Comparison of ENCODE assay signal across 29 cellular contexts in the genomic region with DNA sequence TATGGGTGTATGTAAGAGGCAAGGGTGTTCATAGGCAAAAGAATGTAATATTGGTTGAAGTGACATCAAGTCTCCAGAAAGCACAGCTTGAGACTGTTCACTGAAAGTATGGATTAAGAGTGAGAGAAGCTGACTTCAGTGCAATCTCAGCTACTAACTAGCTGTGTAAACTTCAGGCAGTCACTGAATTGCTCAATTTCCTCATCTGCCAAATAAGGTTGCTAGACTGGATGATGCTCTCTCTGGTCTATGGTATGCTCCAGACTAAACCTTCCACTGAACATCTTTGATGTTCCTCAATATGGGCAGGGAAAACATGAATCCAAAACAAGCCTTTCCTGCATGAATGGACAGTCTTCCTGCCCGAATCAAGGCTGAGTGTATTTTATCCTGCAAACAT.
DNase-seq lines count a peak whose midpoint lies in the region; ATAC-seq, FAIRE-seq and TF ChIP-seq lines count a peak whose summit lies in the region.
"Had no signal": no experiment of that assay in that cellular context is flagged by ENCODE, and none has a peak within 500 bp of the region (broad histone marks: within the 10 kb centered on the region; RNA-seq: fewer than 3 reads in every experiment).

No MANE protein-coding gene starts in this region.

- H3K9ac ChIP-seq in GM12878 (ENCODE audit: control insufficient read depth, insufficient read depth, low read length), result no peak overlapping the region
- H3K9ac ChIP-seq: BLaER1 had no signal

- no peak for TF ChIP-seq EP300 in GM12878 (IDR thresholded peaks at IDR 0.05; ENCODE audit: borderline replicate concordance in 1 of 2, control insufficient read depth in 1 of 2, low read depth in 2 of 2, low read length in 2 of 2)

- RAD21 ChIA-PET in GM12878 (lab: Charles Lee; ENCODE audit: unreplicated experiment), result no interaction called here

- H3K36me3 ChIP-seq in GM12878 (ENCODE audit: control insufficient read depth in 2 of 2, insufficient read depth in 2 of 2, low read length in 1 of 2) (no peaks in the 10 kb centered on the region), right atrium auricular region (no peaks in the 10 kb centered on the region)
- H3K36me3 ChIP-seq: BLaER1, MG63 had no signal

- 0% methylated on average over 1 of the region's 1 CpG for WGBS in GM12878 (ENCODE audit: insufficient coverage, insufficient replicate concordance, low lambda C conversion rate, missing lambda C conversion rate)

- no peak overlapping the region for H3K4me2 ChIP-seq in GM12878 (ENCODE audit: control insufficient read depth, insufficient read depth)
- H3K4me2 ChIP-seq: BLaER1, GM23338, PC-9 had no signal

- TF ChIP-seq CTCF in AG04450 (IDR thresholded peaks at IDR 0.05; ENCODE audit: low read depth, low read length), result no peak
- TF ChIP-seq CTCF in GM12878 (IDR thresholded peaks at IDR 0.05 in 2 of 3, conservative IDR thresholded peaks at IDR 0.05 in 1 of 3; ENCODE audit: control insufficient read depth in 2 of 3, extremely low read depth in 1 of 3, insufficient read depth in 1 of 3, low read depth in 3 of 3, low read length in 3 of 3), result no peak
- no peak for TF ChIP-seq CTCF in omental fat pad (IDR thresholded peaks at IDR 0.05)
- TF ChIP-seq CTCF in natural killer cell (IDR thresholded peaks at IDR 0.05), result no peak
- TF ChIP-seq CTCF in right atrium auricular region (IDR thresholded peaks at IDR 0.05), result no peak

- CTCF ChIA-PET in AG04450 (lab: Charles Lee) (interaction anchor here (1.2 kb wide), 1 partner anchor 314 kb away, joined by 4 read pairs; no protein-coding TSS in a partner anchor), GM12878 (lab: Yijun Ruan, JAX) (no interaction called here)

- BruUV-seq in GM12878 (replicated peaks; lab: Mats Ljungman, UMichigan), result no TSS peak

- H3K36me3 Mint-ChIP-seq in natural killer cell, result peaks cover 6% of the 10 kb centered on the region
- H3K36me3 Mint-ChIP-seq: CD4-positive, CD25-positive, alpha-beta regulatory T cell had no signal

- no peaks in the 10 kb centered on the region for H3K4me1 Mint-ChIP-seq in natural killer cell

- H3K4me3 ChIP-seq in AG04450 (ENCODE audit: low read depth, low read length) (no peak overlapping the region), GM12878 (no peak overlapping the region), right atrium auricular region (no peak overlapping the region)
- H3K4me3 ChIP-seq: BLaER1, GM23338, MG63, PC-9 had no signal

- SMC1A ChIA-PET in GM12878 (lab: Charles Lee; ENCODE audit: uncharacterized antibody, unreplicated experiment), result no interaction called here

- no peak for TF ChIP-seq POLR2A in GM12878 (IDR thresholded peaks at IDR 0.05; ENCODE audit: low read depth, low read length)

- H3K79me2 ChIP-seq in GM12878 (ENCODE audit: control insufficient read depth, insufficient read depth, low read length), result no peaks in the 10 kb centered on the region

- POLR2A ChIA-PET in AG04450 (lab: Yijun Ruan, JAX), result interaction anchor here (0.9 to 1.8 kb wide), 2 partner anchors 11 to 71 kb away, joined by 3 to 6 read pairs; no protein-coding TSS in a partner anchor
- POLR2A ChIA-PET in GM12878 (lab: Charles Lee), result no interaction called here

- H3K9me3 ChIP-seq in AG04450 (ENCODE audit: control insufficient read depth, insufficient read depth, low read length) (no peaks in the 10 kb centered on the region), GM12878 (replicated peaks; ENCODE audit: control insufficient read depth, insufficient read depth, low read length) (no peaks in the 10 kb centered on the region), right atrium auricular region (no peaks in the 10 kb centered on the region)
- H3K9me3 ChIP-seq: BLaER1, MG63 had no signal

- no peaks in the 10 kb centered on the region for H4K20me1 ChIP-seq in GM12878 (ENCODE audit: control insufficient read depth, insufficient read depth)
- H4K20me1 ChIP-seq: BLaER1 had no signal

- H3K27ac ChIP-seq in AG04450 (ENCODE audit: low read depth, low read length) (no peak overlapping the region), GM12878 (ENCODE audit: control insufficient read depth, insufficient read depth) (no peak overlapping the region), right atrium auricular region (no peak overlapping the region)
- H3K27ac ChIP-seq: BLaER1, PC-9 had no signal

- no peak overlapping the region for H3K27ac Mint-ChIP-seq in natural killer cell
- H3K27ac Mint-ChIP-seq: CD4-positive, CD25-positive, alpha-beta regulatory T cell; GM23338; H9 had no signal

- in situ Hi-C loops in GM12878 (cut with MboI), result no loop called here

- no peak overlapping the region for H2AFZ ChIP-seq in GM12878 (ENCODE audit: control insufficient read depth, low read depth, low read length)
- H2AFZ ChIP-seq: GM23338, PC-9 had no signal

- peaks cover 10 to 13% of the 10 kb centered on the region in 2 donors for H3K9me3 Mint-ChIP-seq in natural killer cell
- H3K9me3 Mint-ChIP-seq: GM23338, H9 had no signal

- no peaks in the 10 kb centered on the region for H3K27me3 Mint-ChIP-seq in natural killer cell (ENCODE audit: low read depth in 2 of 2)
- H3K27me3 Mint-ChIP-seq: CD4-positive, CD25-positive, alpha-beta regulatory T cell had no signal

- no peak for TF ChIP-seq RAD21 in GM12878 (IDR thresholded peaks at IDR 0.05; ENCODE audit: insufficient read depth, low read depth, low read length)

- FAIRE-seq in HTR-8/SVneo (lab: Jason Lieb, UNC), result peak; percentile 57
- peak; percentile 23 for FAIRE-seq in GM12878 (lab: Jason Lieb, UNC)
- FAIRE-seq: G401.6, HepG2 had no signal

- H3K4me1 ChIP-seq in GM12878 (ENCODE audit: control insufficient read depth, insufficient read depth, low read length) (peaks cover 4% of the 10 kb centered on the region; the same call in 1 of the 2 replicates), right atrium auricular region (no peaks in the 10 kb centered on the region)

- no peak overlapping the region for H3K4me3 Mint-ChIP-seq in natural killer cell
- H3K4me3 Mint-ChIP-seq: CD4-positive, CD25-positive, alpha-beta regulatory T cell; GM23338; H9 had no signal

- intact Hi-C loops in GM12878 (cut with micrococcal nuclease; ENCODE audit: unreplicated experiment) (no loop called here), natural killer cell (cut with micrococcal nuclease) (no loop called here)

- ATAC-seq in GM12878, result no peak
- ATAC-seq in omental fat pad (ENCODE audit: low FRiP score), result no peak
- no peak for ATAC-seq in natural killer cell
- ATAC-seq: GM23338, HepG2, Right ventricle myocardium inferior had no signal

- DNase-seq in AG04450 (ENCODE audit: low read depth, low spot score), result peak; percentile 18
- DNase-seq in HTR-8/SVneo (ENCODE audit: insufficient read length, low spot score), result no peak
- no peak for DNase-seq in GM12878 (ENCODE audit: low read depth, low spot score)
- DNase-seq in fibroblast of peridontal ligament (ENCODE audit: extremely low read depth), result peak; percentile 31
- no peak for DNase-seq in omental fat pad (ENCODE audit: low spot score)
- no peak for DNase-seq in HuH-7.5 (ENCODE audit: low spot score)
- no peak for DNase-seq in natural killer cell
- no peak for DNase-seq in right atrium auricular region (ENCODE audit: low spot score)
- DNase-seq: 8988T; ACHN; CD4-positive, CD25-positive, alpha-beta regulatory T cell; DMS53; H9; KG1; MG63; NCI-H1105 treated with DMSO at 0.1 percent for 48 hours; NCI-H146; NCI-H1930; NCI-H2107; NCI-H446; NCI-H524 treated with DMSO at 0.1 percent for 48 hours; NCI-H82; NK-92 treated with Interleukin-12 subunit alpha and Interleukin-12 subunit beta, amount 100 ng/mL, for 24 hours; PC-9 had no signal

- H3K27me3 ChIP-seq in AG04450 (ENCODE audit: control insufficient read depth, insufficient read depth, low read length), result no peaks in the 10 kb centered on the region
- H3K27me3 ChIP-seq in GM12878 (replicated peaks in 1 of 2; ENCODE audit: control insufficient read depth in 2 of 2, insufficient read depth in 2 of 2, low read length in 1 of 2), result no peaks in the 10 kb centered on the region
- H3K27me3 ChIP-seq in right atrium auricular region, result no peaks in the 10 kb centered on the region
- H3K27me3 ChIP-seq: BLaER1, MG63 had no signal

TF ChIP-seq in GM12878, 131 proteins besides CTCF, POLR2A, EP300 and RAD21:
- TF ChIP-seq, protein P1, sequence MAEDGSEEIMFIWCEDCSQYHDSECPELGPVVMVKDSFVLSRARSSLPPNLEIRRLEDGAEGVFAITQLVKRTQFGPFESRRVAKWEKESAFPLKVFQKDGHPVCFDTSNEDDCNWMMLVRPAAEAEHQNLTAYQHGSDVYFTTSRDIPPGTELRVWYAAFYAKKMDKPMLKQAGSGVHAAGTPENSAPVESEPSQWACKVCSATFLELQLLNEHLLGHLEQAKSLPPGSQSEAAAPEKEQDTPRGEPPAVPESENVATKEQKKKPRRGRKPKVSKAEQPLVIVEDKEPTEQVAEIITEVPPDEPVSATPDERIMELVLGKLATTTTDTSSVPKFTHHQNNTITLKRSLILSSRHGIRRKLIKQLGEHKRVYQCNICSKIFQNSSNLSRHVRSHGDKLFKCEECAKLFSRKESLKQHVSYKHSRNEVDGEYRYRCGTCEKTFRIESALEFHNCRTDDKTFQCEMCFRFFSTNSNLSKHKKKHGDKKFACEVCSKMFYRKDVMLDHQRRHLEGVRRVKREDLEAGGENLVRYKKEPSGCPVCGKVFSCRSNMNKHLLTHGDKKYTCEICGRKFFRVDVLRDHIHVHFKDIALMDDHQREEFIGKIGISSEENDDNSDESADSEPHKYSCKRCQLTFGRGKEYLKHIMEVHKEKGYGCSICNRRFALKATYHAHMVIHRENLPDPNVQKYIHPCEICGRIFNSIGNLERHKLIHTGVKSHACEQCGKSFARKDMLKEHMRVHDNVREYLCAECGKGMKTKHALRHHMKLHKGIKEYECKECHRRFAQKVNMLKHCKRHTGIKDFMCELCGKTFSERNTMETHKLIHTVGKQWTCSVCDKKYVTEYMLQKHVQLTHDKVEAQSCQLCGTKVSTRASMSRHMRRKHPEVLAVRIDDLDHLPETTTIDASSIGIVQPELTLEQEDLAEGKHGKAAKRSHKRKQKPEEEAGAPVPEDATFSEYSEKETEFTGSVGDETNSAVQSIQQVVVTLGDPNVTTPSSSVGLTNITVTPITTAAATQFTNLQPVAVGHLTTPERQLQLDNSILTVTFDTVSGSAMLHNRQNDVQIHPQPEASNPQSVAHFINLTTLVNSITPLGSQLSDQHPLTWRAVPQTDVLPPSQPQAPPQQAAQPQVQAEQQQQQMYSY (CRISPR knock-in tag; IDR thresholded peaks at IDR 0.05), result no peak

Comparison
In these comparisons a context has a peak if more than half of its experiments do, and no peak if none do; other contexts are left out.
1. DNase-seq: peak in AG04450 (single experiment) and fibroblast of peridontal ligament (single experiment); none in HTR-8/SVneo (single experiment), GM12878 (single experiment), omental fat pad (single experiment), HuH-7.5 (single experiment), natural killer cell (single experiment) and right atrium auricular region (single experiment).